Comparison of ENCODE assay signal across 12 cellular contexts in the genomic region with DNA sequence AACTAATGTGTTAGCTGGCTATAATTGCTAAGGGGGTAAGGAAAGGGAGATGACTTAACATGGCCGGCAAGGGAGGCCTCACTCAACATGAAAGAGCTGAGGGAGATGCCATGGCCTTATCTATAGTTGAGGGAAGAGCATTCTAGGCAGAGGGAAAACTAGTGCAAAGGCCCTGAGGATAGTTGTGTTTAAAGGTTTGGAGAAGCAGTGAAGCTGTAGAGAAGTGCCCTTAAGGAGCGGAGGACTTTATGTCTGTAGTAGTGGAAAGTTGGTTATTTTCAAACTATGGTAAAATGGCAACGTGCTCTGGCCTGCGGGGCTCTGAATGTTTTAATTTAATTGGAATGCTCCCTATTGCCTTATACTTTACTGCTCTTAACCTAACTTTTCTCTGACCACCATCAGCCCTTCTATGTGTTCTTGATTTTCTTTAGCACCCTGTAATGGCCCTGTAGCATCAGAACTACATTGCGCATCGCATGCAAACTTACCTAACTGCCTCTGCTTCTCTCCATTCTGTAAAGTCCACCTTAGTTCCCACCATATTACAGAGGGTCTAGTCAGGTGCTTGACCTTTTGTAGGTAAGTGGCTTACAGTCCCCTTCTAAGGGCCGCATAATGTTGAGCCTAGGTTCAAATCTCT. TPM values are rescaled to one million over a fixed set of nuclear protein-coding genes. Genes with fewer than 3 reads are reported as not detected.
DNase-seq lines count a peak whose midpoint lies in the region; FAIRE-seq and TF ChIP-seq lines count a peak whose summit lies in the region.
"Had no signal": no experiment of that assay in that cellular context is flagged by ENCODE, and none has a peak within 500 bp of the region (broad histone marks: within the 10 kb centered on the region; RNA-seq: fewer than 3 reads in every experiment).

No MANE protein-coding gene starts in this region.

- TF ChIP-seq CTCF in C4-2B (conservative IDR thresholded peaks at IDR 0.05) (no peak), glutamatergic neuron (IDR thresholded peaks at IDR 0.05; ENCODE audit: partially characterized antibody, unreplicated experiment) (no peak), ascending aorta (IDR thresholded peaks at IDR 0.05) (no peak), GM10266 (IDR thresholded peaks at IDR 0.05; ENCODE audit: control insufficient read depth, insufficient read depth, low read depth, missing control alignments) (no peak)

- H3K27ac ChIP-seq in C4-2B (peak overlapping the region; percentile 46; the same call in 1 of the 2 replicates), SK-N-MC (peak overlapping the region; percentile 40; the same call in 1 of the 2 replicates), ascending aorta (peak overlapping the region in 1 of 2 donors; percentile 7)

- DNase-seq in GM12892 (ENCODE audit: insufficient read length) (no peak), SK-N-MC (ENCODE audit: low read depth, low spot score) (no peak), glutamatergic neuron (no peak), ascending aorta (ENCODE audit: low spot score in 2 of 2) (no peak), GM10266 (ENCODE audit: extremely low spot score) (no peak), frontal cortex (ENCODE audit: low spot score in 2 of 2) (no peak), NCI-H2029 (lab: John Stamatoyannopoulos, UW) (no peak)
- DNase-seq: caudate nucleus, NCI-H1694, NCI-H82 had no signal

- H3K9me3 ChIP-seq in SK-N-MC (ENCODE audit: low read depth, low read length), result no peaks in the 10 kb centered on the region
- no peaks in the 10 kb centered on the region for H3K9me3 ChIP-seq in ascending aorta

- H3K4me1 Mint-ChIP-seq in glutamatergic neuron (ENCODE audit: low read depth, unreplicated experiment), result peaks cover 16% of the 10 kb centered on the region

- H3K27ac Mint-ChIP-seq in glutamatergic neuron (ENCODE audit: unreplicated experiment), result no peak overlapping the region

- peaks cover 53% of the 10 kb centered on the region for H3K36me3 ChIP-seq in SK-N-MC (ENCODE audit: insufficient read depth, low read length)
- peaks cover 5 to 10% of the 10 kb centered on the region in 2 donors for H3K36me3 ChIP-seq in ascending aorta

- no peaks in the 10 kb centered on the region for H3K27me3 Mint-ChIP-seq in glutamatergic neuron (ENCODE audit: unreplicated experiment)

- peak overlapping the region; percentile 37 for H3K4me3 Mint-ChIP-seq in glutamatergic neuron (ENCODE audit: unreplicated experiment)

- intact Hi-C loops in ascending aorta (cut with DNase I), result loop anchor here (10.0 kb wide), 4 partner anchors 171 to 1349 kb away; a partner anchor contains a TSS

- peak overlapping the region; percentile 90 for H3K4me3 ChIP-seq in SK-N-MC
- H3K4me3 ChIP-seq in ascending aorta, result no peak overlapping the region

- TF ChIP-seq POLR2A in GM12892 (IDR thresholded peaks at IDR 0.05; ENCODE audit: low read depth, low read length), result peak; percentile 47

- H3K27me3 ChIP-seq in ascending aorta, result no peaks in the 10 kb centered on the region

- FAIRE-seq in GM12892 (lab: Jason Lieb, UNC) (peak; percentile 9), frontal cortex (lab: Jason Lieb, UNC) (no peak)
- FAIRE-seq: islet of Langerhans had no signal

- peaks cover 12% of the 10 kb centered on the region for H3K9me3 Mint-ChIP-seq in glutamatergic neuron (ENCODE audit: unreplicated experiment)

- no peak overlapping the region for H3K9ac ChIP-seq in SK-N-MC (ENCODE audit: insufficient read length)

- peaks cover 9 to 16% of the 10 kb centered on the region in 2 donors for H3K4me1 ChIP-seq in ascending aorta

- H3K36me3 Mint-ChIP-seq in glutamatergic neuron (ENCODE audit: unreplicated experiment), result no peaks in the 10 kb centered on the region

RNA-seq across cellular contexts. Expression of a gene that starts 35.8 kb away (rescaled TPM):
- not detected for polyA plus RNA-seq in GM12892 (2012; ENCODE audit: missing spikeins)
- total RNA-seq in glutamatergic neuron (ENCODE audit: unreplicated experiment) (not detected), ascending aorta (not detected), frontal cortex (0.41 TPM)

RNA-seq across cellular contexts. Expression of a gene that starts 56.3 kb away (rescaled TPM):
- polyA plus RNA-seq in GM12892 (2012; ENCODE audit: missing spikeins), result 9.1 TPM
- total RNA-seq in glutamatergic neuron (ENCODE audit: unreplicated experiment) (72.4 TPM), ascending aorta (7.5 TPM), frontal cortex (56.7 TPM)
